1 cellular context compared by ENCODE assay signal in the genomic region with DNA sequence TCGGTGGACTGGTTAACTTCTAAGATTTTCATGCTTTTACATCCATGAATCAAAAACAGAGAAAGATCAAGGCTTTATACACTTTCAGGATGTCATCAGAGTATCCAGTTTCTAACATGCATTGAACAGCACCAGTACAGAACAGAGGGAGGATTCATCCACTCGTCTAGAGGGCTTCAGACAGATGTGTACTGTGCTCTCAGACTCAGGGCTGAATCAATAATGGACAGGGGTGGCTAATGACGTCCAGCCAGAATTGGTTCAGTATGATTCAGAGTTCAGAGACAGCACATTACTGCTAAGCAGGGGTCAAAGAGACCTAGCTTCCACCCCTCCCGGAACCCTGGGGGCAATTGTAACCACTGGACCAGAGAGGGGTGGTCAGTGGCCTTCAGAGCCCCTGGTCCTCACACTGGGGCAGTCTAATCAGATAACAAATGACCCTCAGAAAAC.
TF ChIP-seq lines count a peak whose summit lies in the region.

No MANE protein-coding gene starts in this region.

TF ChIP-seq in HepG2, 621 proteins besides CTCF, POLR2A, EP300 and RAD21 (continued from another document and continues in another):
- TF ChIP-seq BCL6 (CRISPR knock-in tag; IDR thresholded peaks at IDR 0.05) (peak; percentile 87), SOX5 (CRISPR knock-in tag; IDR thresholded peaks at IDR 0.05; ENCODE audit: borderline replicate concordance) (peak; percentile 71; the same call in 1 of the 2 replicates), DMAP1 (CRISPR knock-in tag; IDR thresholded peaks at IDR 0.05) (no peak), ETV5 (CRISPR knock-in tag; IDR thresholded peaks at IDR 0.05; ENCODE audit: borderline replicate concordance) (peak; percentile 65; the same call in 1 of the 2 replicates), ZFP1 (CRISPR knock-in tag; IDR thresholded peaks at IDR 0.05) (no peak), ZNF24 (IDR thresholded peaks at IDR 0.05) (no peak), ZBTB20 (CRISPR knock-in tag; IDR thresholded peaks at IDR 0.05; ENCODE audit: borderline replicate concordance, low read depth) (0 out of 2 replicates have a peak, but pooled peaks have one; percentile 28), ZNF253 (CRISPR knock-in tag; IDR thresholded peaks at IDR 0.05; ENCODE audit: borderline replicate concordance) (no peak), MXD4 (CRISPR knock-in tag; IDR thresholded peaks at IDR 0.05) (no peak), ZEB1 (IDR thresholded peaks at IDR 0.05; ENCODE audit: insufficient replicate concordance, low read depth) (no peak), ZSCAN21 (CRISPR knock-in tag; IDR thresholded peaks at IDR 0.05; ENCODE audit: borderline replicate concordance) (0 out of 2 replicates have a peak, but pooled peaks have one; percentile 27), TBX3 (IDR thresholded peaks at IDR 0.05; ENCODE audit: borderline replicate concordance) (no peak), TOPORS (CRISPR knock-in tag; IDR thresholded peaks at IDR 0.05) (peak; percentile 68; the same call in 1 of the 2 replicates), GZF1 (CRISPR knock-in tag; IDR thresholded peaks at IDR 0.05) (no peak), JUN (CRISPR knock-in tag; IDR thresholded peaks at IDR 0.05) (peak; percentile 93), AGO2 (optimal IDR thresholded peaks at IDR 0.05; ENCODE audit: low read depth, low read length) (no peak), TMF1 (CRISPR knock-in tag; IDR thresholded peaks at IDR 0.05; ENCODE audit: low read depth) (no peak), ZNF326 (CRISPR knock-in tag; IDR thresholded peaks at IDR 0.05; ENCODE audit: borderline replicate concordance) (no peak), ZNF564 (CRISPR knock-in tag; IDR thresholded peaks at IDR 0.05) (no peak), RARA (CRISPR knock-in tag; IDR thresholded peaks at IDR 0.05) (peak; percentile 90), GATAD2A (CRISPR knock-in tag; IDR thresholded peaks at IDR 0.05) (peak; percentile 85), POLR2G (IDR thresholded peaks at IDR 0.05; ENCODE audit: low read depth, low read length) (no peak), CBX1 (IDR thresholded peaks at IDR 0.05; ENCODE audit: low read depth) (peak; percentile 73), RCOR2 (CRISPR knock-in tag; IDR thresholded peaks at IDR 0.05) (peak; percentile 81; the same call in 1 of the 2 replicates), HOXA3 (CRISPR knock-in tag; IDR thresholded peaks at IDR 0.05) (peak; percentile 86), SP4 (CRISPR knock-in tag; IDR thresholded peaks at IDR 0.05) (no peak), SSRP1 (CRISPR knock-in tag; IDR thresholded peaks at IDR 0.05) (0 out of 2 replicates have a peak, but pooled peaks have one; percentile 52), HCFC1 (IDR thresholded peaks at IDR 0.05; ENCODE audit: low read depth, low read length) (no peak), SIX4 (CRISPR knock-in tag; IDR thresholded peaks at IDR 0.05) (peak; percentile 56; the same call in 1 of the 2 replicates), CEBPG (CRISPR knock-in tag; IDR thresholded peaks at IDR 0.05) (peak; percentile 52), TARDBP (CRISPR knock-in tag; IDR thresholded peaks at IDR 0.05) (peak; percentile 80; the same call in 1 of the 2 replicates), ZNF775 (CRISPR knock-in tag; IDR thresholded peaks at IDR 0.05; ENCODE audit: borderline replicate concordance) (no peak), RFXANK (CRISPR knock-in tag; IDR thresholded peaks at IDR 0.05) (no peak), ZNF83 (CRISPR knock-in tag; IDR thresholded peaks at IDR 0.05; ENCODE audit: borderline replicate concordance) (no peak), NCOA1 (CRISPR knock-in tag; IDR thresholded peaks at IDR 0.05) (no peak), ELF3 (CRISPR knock-in tag; IDR thresholded peaks at IDR 0.05) (no peak; the same call in 1 of the 2 replicates), FOXK2 (IDR thresholded peaks at IDR 0.05) (peak; percentile 60; the same call in 1 of the 2 replicates), ZSCAN25 (CRISPR knock-in tag; IDR thresholded peaks at IDR 0.05) (0 out of 2 replicates have a peak, but pooled peaks have one; percentile 22), SAP130 (CRISPR knock-in tag; IDR thresholded peaks at IDR 0.05; ENCODE audit: low read depth) (peak; percentile 85), SALL1 (CRISPR knock-in tag; IDR thresholded peaks at IDR 0.05) (peak; percentile 93)
- TF ChIP-seq, protein P1, sequence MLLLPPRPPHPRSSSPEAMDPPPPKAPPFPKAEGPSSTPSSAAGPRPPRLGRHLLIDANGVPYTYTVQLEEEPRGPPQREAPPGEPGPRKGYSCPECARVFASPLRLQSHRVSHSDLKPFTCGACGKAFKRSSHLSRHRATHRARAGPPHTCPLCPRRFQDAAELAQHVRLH (CRISPR knock-in tag; IDR thresholded peaks at IDR 0.05; ENCODE audit: borderline replicate concordance, low read depth), result peak; percentile 58; the same call in 1 of the 2 replicates
- TF ChIP-seq, protein P2, sequence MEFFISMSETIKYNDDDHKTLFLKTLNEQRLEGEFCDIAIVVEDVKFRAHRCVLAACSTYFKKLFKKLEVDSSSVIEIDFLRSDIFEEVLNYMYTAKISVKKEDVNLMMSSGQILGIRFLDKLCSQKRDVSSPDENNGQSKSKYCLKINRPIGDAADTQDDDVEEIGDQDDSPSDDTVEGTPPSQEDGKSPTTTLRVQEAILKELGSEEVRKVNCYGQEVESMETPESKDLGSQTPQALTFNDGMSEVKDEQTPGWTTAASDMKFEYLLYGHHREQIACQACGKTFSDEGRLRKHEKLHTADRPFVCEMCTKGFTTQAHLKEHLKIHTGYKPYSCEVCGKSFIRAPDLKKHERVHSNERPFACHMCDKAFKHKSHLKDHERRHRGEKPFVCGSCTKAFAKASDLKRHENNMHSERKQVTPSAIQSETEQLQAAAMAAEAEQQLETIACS (CRISPR knock-in tag; IDR thresholded peaks at IDR 0.05), result no peak
- TF ChIP-seq, protein P3, sequence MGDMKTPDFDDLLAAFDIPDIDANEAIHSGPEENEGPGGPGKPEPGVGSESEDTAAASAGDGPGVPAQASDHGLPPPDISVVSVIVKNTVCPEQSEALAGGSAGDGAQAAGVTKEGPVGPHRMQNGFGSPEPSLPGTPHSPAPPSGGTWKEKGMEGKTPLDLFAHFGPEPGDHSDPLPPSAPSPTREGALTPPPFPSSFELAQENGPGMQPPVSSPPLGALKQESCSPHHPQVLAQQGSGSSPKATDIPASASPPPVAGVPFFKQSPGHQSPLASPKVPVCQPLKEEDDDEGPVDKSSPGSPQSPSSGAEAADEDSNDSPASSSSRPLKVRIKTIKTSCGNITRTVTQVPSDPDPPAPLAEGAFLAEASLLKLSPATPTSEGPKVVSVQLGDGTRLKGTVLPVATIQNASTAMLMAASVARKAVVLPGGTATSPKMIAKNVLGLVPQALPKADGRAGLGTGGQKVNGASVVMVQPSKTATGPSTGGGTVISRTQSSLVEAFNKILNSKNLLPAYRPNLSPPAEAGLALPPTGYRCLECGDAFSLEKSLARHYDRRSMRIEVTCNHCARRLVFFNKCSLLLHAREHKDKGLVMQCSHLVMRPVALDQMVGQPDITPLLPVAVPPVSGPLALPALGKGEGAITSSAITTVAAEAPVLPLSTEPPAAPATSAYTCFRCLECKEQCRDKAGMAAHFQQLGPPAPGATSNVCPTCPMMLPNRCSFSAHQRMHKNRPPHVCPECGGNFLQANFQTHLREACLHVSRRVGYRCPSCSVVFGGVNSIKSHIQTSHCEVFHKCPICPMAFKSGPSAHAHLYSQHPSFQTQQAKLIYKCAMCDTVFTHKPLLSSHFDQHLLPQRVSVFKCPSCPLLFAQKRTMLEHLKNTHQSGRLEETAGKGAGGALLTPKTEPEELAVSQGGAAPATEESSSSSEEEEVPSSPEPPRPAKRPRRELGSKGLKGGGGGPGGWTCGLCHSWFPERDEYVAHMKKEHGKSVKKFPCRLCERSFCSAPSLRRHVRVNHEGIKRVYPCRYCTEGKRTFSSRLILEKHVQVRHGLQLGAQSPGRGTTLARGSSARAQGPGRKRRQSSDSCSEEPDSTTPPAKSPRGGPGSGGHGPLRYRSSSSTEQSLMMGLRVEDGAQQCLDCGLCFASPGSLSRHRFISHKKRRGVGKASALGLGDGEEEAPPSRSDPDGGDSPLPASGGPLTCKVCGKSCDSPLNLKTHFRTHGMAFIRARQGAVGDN (CRISPR knock-in tag; IDR thresholded peaks at IDR 0.05), result no peak
- TF ChIP-seq, protein P4, sequence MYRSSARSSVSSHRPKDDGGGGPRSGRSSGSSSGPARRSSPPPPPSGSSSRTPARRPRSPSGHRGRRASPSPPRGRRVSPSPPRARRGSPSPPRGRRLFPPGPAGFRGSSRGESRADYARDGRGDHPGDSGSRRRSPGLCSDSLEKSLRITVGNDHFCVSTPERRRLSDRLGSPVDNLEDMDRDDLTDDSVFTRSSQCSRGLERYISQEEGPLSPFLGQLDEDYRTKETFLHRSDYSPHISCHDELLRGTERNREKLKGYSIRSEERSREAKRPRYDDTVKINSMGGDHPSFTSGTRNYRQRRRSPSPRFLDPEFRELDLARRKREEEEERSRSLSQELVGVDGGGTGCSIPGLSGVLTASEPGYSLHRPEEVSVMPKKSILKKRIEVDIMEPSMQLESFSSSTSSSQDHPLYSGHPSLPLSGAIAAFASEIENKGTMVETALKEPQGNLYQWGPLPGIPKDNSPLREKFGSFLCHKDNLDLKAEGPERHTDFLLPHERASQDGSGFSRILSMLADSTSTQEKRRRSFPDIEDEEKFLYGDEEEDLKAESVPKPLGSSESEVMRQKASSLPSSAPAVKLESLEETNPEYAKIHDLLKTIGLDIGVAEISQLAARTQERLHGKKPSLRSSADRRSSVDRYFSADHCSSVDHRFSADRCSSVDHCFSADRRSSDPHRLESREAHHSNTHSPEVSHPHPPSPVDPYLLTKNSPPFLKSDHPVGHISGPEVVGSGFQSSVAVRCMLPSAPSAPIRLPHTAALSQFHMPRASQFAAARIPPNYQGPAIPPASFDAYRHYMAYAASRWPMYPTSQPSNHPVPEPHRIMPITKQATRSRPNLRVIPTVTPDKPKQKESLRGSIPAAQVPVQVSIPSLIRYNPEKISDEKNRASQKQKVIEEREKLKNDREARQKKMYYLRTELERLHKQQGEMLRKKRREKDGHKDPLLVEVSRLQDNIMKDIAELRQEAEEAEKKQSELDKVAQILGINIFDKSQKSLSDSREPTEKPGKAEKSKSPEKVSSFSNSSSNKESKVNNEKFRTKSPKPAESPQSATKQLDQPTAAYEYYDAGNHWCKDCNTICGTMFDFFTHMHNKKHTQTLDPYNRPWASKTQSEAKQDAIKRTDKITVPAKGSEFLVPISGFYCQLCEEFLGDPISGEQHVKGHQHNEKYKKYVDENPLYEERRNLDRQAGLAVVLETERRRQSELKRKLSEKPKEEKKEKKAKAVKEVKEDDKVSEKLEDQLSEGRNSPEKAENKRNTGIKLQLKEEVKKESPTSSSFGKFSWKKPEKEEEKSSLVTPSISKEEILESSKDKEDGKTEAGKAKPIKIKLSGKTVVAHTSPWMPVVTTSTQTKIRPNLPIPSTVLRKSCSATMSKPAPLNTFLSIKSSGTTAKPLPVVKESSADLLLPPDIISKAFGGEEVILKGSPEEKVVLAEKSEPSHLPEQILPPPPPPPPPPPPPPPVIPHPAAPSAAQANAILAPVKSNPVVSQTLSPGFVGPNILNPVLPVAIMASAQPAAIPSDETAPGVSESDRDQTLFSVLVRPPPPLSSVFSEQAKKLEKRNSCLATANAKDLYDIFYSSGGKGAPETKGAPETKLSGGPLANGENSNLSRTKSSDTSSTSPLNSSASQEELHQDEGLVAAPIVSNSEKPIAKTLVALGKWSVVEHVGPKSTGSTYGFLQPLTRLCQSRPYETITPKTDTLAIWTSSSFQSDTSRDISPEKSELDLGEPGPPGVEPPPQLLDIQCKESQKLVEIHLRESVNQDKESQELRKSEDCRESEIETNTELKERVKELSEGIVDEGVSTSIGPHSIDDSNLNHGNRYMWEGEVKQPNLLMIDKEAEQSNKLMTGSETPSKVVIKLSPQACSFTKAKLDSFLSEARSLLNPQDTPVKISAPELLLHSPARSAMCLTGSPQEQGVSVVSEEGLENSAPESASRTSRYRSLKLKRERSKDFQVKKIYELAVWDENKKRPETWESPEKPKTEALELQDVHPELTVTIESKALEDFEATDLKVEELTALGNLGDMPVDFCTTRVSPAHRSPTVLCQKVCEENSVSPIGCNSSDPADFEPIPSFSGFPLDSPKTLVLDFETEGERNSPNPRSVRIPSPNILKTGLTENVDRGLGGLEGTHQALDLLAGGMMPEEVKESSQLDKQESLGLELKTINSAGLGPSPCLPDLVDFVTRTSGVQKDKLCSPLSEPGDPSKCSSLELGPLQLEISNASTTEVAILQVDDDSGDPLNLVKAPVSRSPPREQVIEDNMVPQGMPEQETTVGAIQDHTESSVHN (CRISPR knock-in tag; IDR thresholded peaks at IDR 0.05), result no peak
- TF ChIP-seq, protein P5, sequence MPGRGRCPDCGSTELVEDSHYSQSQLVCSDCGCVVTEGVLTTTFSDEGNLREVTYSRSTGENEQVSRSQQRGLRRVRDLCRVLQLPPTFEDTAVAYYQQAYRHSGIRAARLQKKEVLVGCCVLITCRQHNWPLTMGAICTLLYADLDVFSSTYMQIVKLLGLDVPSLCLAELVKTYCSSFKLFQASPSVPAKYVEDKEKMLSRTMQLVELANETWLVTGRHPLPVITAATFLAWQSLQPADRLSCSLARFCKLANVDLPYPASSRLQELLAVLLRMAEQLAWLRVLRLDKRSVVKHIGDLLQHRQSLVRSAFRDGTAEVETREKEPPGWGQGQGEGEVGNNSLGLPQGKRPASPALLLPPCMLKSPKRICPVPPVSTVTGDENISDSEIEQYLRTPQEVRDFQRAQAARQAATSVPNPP (CRISPR knock-in tag; IDR thresholded peaks at IDR 0.05), result no peak
- TF ChIP-seq, protein P6, sequence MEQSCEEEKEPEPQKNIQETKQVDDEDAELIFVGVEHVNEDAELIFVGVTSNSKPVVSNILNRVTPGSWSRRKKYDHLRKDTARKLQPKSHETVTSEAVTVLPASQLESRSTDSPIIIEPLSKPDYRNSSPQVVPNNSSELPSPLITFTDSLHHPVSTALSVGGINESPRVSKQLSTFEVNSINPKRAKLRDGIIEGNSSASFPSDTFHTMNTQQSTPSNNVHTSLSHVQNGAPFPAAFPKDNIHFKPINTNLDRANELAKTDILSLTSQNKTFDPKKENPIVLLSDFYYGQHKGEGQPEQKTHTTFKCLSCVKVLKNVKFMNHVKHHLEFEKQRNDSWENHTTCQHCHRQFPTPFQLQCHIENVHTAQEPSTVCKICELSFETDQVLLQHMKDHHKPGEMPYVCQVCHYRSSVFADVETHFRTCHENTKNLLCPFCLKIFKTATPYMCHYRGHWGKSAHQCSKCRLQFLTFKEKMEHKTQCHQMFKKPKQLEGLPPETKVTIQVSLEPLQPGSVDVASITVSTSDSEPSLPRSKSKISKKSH (CRISPR knock-in tag; IDR thresholded peaks at IDR 0.05; ENCODE audit: borderline replicate concordance), result no peak
- TF ChIP-seq, protein P7, sequence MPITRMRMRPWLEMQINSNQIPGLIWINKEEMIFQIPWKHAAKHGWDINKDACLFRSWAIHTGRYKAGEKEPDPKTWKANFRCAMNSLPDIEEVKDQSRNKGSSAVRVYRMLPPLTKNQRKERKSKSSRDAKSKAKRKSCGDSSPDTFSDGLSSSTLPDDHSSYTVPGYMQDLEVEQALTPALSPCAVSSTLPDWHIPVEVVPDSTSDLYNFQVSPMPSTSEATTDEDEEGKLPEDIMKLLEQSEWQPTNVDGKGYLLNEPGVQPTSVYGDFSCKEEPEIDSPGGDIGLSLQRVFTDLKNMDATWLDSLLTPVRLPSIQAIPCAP (CRISPR knock-in tag; IDR thresholded peaks at IDR 0.05; ENCODE audit: low read depth), result no peak; the same call in 1 of the 2 replicates
